8 cellular contexts compared by ENCODE assay signal in genomic region chr17:16491703-16492612, GRCh38. TPM values are rescaled to one million over a fixed set of nuclear protein-coding genes. Genes with fewer than 3 reads are reported as not detected.
DNase-seq lines count a peak whose midpoint lies in the region; ATAC-seq and TF ChIP-seq lines count a peak whose summit lies in the region.

Gene LRRC75A, minus strand, starts transcription at chr17:16492193. Its CDS starts 203 bp downstream, at chr17:16491990.

- peak within 1 kb of the TSS in 1 of 2 donors; percentile 11 for H3K4me3 ChIP-seq in body of pancreas

- peak; percentile 44 for ATAC-seq in HG03520 (IDR thresholded peaks at IDR 0.05; ENCODE audit: unreplicated experiment)
- peak; percentile 91 for ATAC-seq in T-helper 17 cell
- ATAC-seq in body of pancreas = peak; percentile 86
- ATAC-seq in HG03196 (IDR thresholded peaks at IDR 0.05; ENCODE audit: unreplicated experiment) = no peak
- no peak for ATAC-seq in GM18519 (IDR thresholded peaks at IDR 0.05; ENCODE audit: low FRiP score, unreplicated experiment)

- H3K36me3 ChIP-seq in body of pancreas (replicated peaks in 1 of 2; ENCODE audit: insufficient read depth in 1 of 2, low read depth in 2 of 2) = no peaks in the 10 kb centered on the region

- peaks cover 13% of the 10 kb centered on the region for H3K4me1 Mint-ChIP-seq in T-helper 17 cell

- H3K27ac Mint-ChIP-seq in T-helper 17 cell = no peak within 1 kb of the TSS

- intact Hi-C loops in body of pancreas (cut with DNase I) = no loop called here

- peak; percentile 57 for DNase-seq in Daoy (ENCODE audit: low read depth)
- DNase-seq in T-helper 17 cell = peak; percentile 29 to 63 (median 53)
- DNase-seq in body of pancreas = peak; percentile 34 to 61 (median 48)
- peak; percentile 87 for DNase-seq in iPS-NIHi11 (ENCODE audit: low spot score)
- peak; percentile 4 to 28 for DNase-seq in stimulated activated CD4-positive, alpha-beta T cell treated with anti-CD3 and anti-CD28 coated beads, Interleukin-12 subunit alpha, Interleukin-12 subunit beta, amount 100 ng/mL, for 24 hours (ENCODE audit: low read depth in 2 of 2)

- H3K27ac ChIP-seq in body of pancreas = no peak within 1 kb of the TSS

- H3K4me1 ChIP-seq in body of pancreas = peaks cover 26% of the 10 kb centered on the region

- no peaks in the 10 kb centered on the region for H3K9me3 ChIP-seq in T-helper 17 cell (ENCODE audit: control insufficient read depth, low read length, poor library complexity, severe bottlenecking)
- H3K9me3 ChIP-seq in body of pancreas = no peaks in the 10 kb centered on the region

- H3K27me3 ChIP-seq in body of pancreas = no peaks in the 10 kb centered on the region

- no peak for TF ChIP-seq POLR2A in body of pancreas (IDR thresholded peaks at IDR 0.05)

- WGBS in body of pancreas, 2 donors = 2 to 10% methylated on average over 5 to 43 of the region's 134 CpGs

- TF ChIP-seq CTCF in body of pancreas (IDR thresholded peaks at IDR 0.05) = peak in 1 of 7 experiments; percentile 9

- peaks cover 2% of the 10 kb centered on the region for H3K27me3 Mint-ChIP-seq in T-helper 17 cell

- no peaks in the 10 kb centered on the region for H3K36me3 Mint-ChIP-seq in T-helper 17 cell (ENCODE audit: low read depth)

- peak within 1 kb of the TSS; percentile 81 for H3K4me3 Mint-ChIP-seq in T-helper 17 cell

RNA-seq across cellular contexts. Expression of gene LRRC75A, which starts in this region (rescaled TPM):
- 0.97 and 2.6 TPM in 2 replicates for total RNA-seq in Daoy (2014; rRNA removed; shearing (Covaris generic))
- total RNA-seq in T-helper 17 cell (1 to 10 TPM; 3.1 to 5.0 TPM), body of pancreas (1 to 10 TPM; 4.9 to 7.6 TPM)

Comparison
In these comparisons a context has a peak if more than half of its experiments do, and no peak if none do; other contexts are left out.
1. DNase-seq: peak in every context shown above with its lines; median percentile 87 in iPS-NIHi11; 57 in Daoy; 53 in T-helper 17 cell; 48 in body of pancreas; 16 in stimulated activated CD4-positive, alpha-beta T cell treated with anti-CD3 and anti-CD28 coated beads, Interleukin-12 subunit alpha, Interleukin-12 subunit beta, amount 100 ng/mL, for 24 hours.
2. ATAC-seq: peak in HG03520 (single experiment), T-helper 17 cell (single experiment) and body of pancreas (single experiment); none in HG03196 (single experiment) and GM18519 (single experiment).